ENCODE assay signal across 19 cellular contexts in genomic region chrX:10856797-10857196, GRCh38.
DNase-seq lines count a peak whose midpoint lies in the region; ATAC-seq and TF ChIP-seq lines count a peak whose summit lies in the region.
"Had no signal": no experiment of that assay in that cellular context is flagged by ENCODE, and none has a peak within 500 bp of the region (broad histone marks: within the 10 kb centered on the region; RNA-seq: fewer than 3 reads in every experiment).

No MANE protein-coding gene starts in this region.

- no peak for TF ChIP-seq CTCF in VCaP (conservative IDR thresholded peaks at IDR 0.05)

- ATAC-seq in left ventricle myocardium superior (peak; percentile 67), Right ventricle myocardium inferior (no peak)
- ATAC-seq: GM12878, HCT116 had no signal

- intact Hi-C loops in left ventricle myocardium superior (cut with micrococcal nuclease), result no loop called here
- intact Hi-C loops in Right ventricle myocardium inferior (cut with DNase I), result no loop called here

- no peak for DNase-seq in left ventricle myocardium superior
- DNase-seq in Right ventricle myocardium inferior (ENCODE audit: missing footprints), result no peak
- DNase-seq in NCI-H2171 treated with DMSO at 0.1 percent for 48 hours (lab: John Stamatoyannopoulos, UW), result peak; percentile 78
- no peak for DNase-seq in activated CD8-positive, alpha-beta memory T cell treated with anti-CD3 and anti-CD28 coated beads, Interleukin-2, amount 50 U/mL, for 4 hours
- no peak for DNase-seq in activated effector memory CD4-positive, alpha-beta T cell treated with Interleukin-2 at 50 U/mL for 16 hours
- DNase-seq in CD1c-positive myeloid dendritic cell (ENCODE audit: extremely low spot score), result no peak
- DNase-seq: ACHN; BE2C; C1 segment of cervical spinal cord; Caco-2; CD4-positive, alpha-beta T cell; DMS79 treated with DMSO at 0.1 percent for 48 hours; GOT3; H7; HFFc6; IMR-90 had no signal

- H3K27ac ChIP-seq in VCaP, result peak overlapping the region; percentile 69
